17 cellular contexts compared by ENCODE assay signal in genomic region chr9:85510830-85511504, GRCh38.
"Had no signal": no experiment of that assay in that cellular context is flagged by ENCODE, and none has a peak within 500 bp of the region (broad histone marks: within the 10 kb centered on the region; RNA-seq: fewer than 3 reads in every experiment).

No MANE protein-coding gene starts in this region.

- H3K27ac ChIP-seq: prostate gland, right lobe of liver had no signal

- H3K27ac Mint-ChIP-seq: activated CD4-positive, alpha-beta memory T cell treated with anti-CD3 and anti-CD28 coated beads, Interleukin-2, amount 10 ng/mL, durations not matched to agents 7 days and 5 days; activated CD4-positive, alpha-beta T cell treated with anti-CD3 and anti-CD28 coated beads for 36 hours; activated naive CD4-positive, alpha-beta T cell treated with anti-CD3 and anti-CD28 coated beads, Interleukin-2, amount 50 U/mL, for 72 hours; nephron progenitor cell; type B pancreatic cell had no signal

- H3K4me1 Mint-ChIP-seq: activated CD4-positive, alpha-beta memory T cell treated with anti-CD3 and anti-CD28 coated beads, Interleukin-2, amount 10 ng/mL, durations not matched to agents 7 days and 5 days; activated CD4-positive, alpha-beta T cell treated with anti-CD3 and anti-CD28 coated beads for 36 hours had no signal

- H3K9me3 Mint-ChIP-seq: activated CD4-positive, alpha-beta memory T cell treated with anti-CD3 and anti-CD28 coated beads, Interleukin-2, amount 10 ng/mL, durations not matched to agents 7 days and 5 days; activated naive CD4-positive, alpha-beta T cell treated with anti-CD3 and anti-CD28 coated beads, Interleukin-2, amount 50 U/mL, for 72 hours; activated T-cell treated with anti-CD3 and anti-CD28 coated beads, Interleukin-2, amount 50 U/mL, for 4 hours; nephron progenitor cell had no signal

- H3K36me3 ChIP-seq: prostate gland, right lobe of liver had no signal

- H3K4me3 Mint-ChIP-seq: activated CD4-positive, alpha-beta memory T cell treated with anti-CD3 and anti-CD28 coated beads, Interleukin-2, amount 10 ng/mL, durations not matched to agents 7 days and 5 days; activated CD4-positive, alpha-beta T cell treated with anti-CD3 and anti-CD28 coated beads for 36 hours; activated T-cell treated with anti-CD3 and anti-CD28 coated beads, Interleukin-2, amount 50 U/mL, for 4 hours; nephron progenitor cell; type B pancreatic cell had no signal

- ATAC-seq: activated CD4-positive, alpha-beta T cell treated with anti-CD3 and anti-CD28 coated beads for 36 hours; activated naive CD4-positive, alpha-beta T cell treated with anti-CD3 and anti-CD28 coated beads, Interleukin-2, amount 50 U/mL, for 72 hours; activated T-cell treated with anti-CD3 and anti-CD28 coated beads, Interleukin-2, amount 50 U/mL, for 4 hours; right lobe of liver; stimulated activated naive CD8-positive, alpha-beta T cell treated with anti-CD3 and anti-CD28 coated beads, Interleukin-15, Interleukin-2, amounts not matched to agents 100 U/mL and 50 U/mL, for 24 hours had no signal

- H3K4me1 ChIP-seq: prostate gland, right lobe of liver had no signal

- DNase-seq: activated CD4-positive, alpha-beta memory T cell treated with anti-CD3 and anti-CD28 coated beads, Interleukin-2, amount 10 ng/mL, durations not matched to agents 7 days and 5 days; activated CD4-positive, alpha-beta T cell treated with anti-CD3 and anti-CD28 coated beads for 36 hours; activated effector memory CD4-positive, alpha-beta T cell treated with anti-CD3 and anti-CD28 coated beads, Interleukin-2, amount 50 U/mL, for 16 hours; activated T-cell treated with anti-CD3 and anti-CD28 coated beads, Interleukin-2, amount 50 U/mL, for 4 hours; amniotic stem cell; cortex of kidney; effector CD4-positive, alpha-beta T cell; nephron progenitor cell; occipital lobe; right lobe of liver; stimulated activated naive CD8-positive, alpha-beta T cell treated with anti-CD3 and anti-CD28 coated beads, Interleukin-15, Interleukin-2, amounts not matched to agents 100 U/mL and 50 U/mL, for 24 hours; T-helper 2 cell had no signal

- H3K4me3 ChIP-seq: prostate gland, right lobe of liver had no signal

- FAIRE-seq: endothelial cell of umbilical vein, frontal cortex had no signal

- H3K9me3 ChIP-seq: prostate gland, right lobe of liver had no signal

- H3K36me3 Mint-ChIP-seq: activated naive CD4-positive, alpha-beta T cell treated with anti-CD3 and anti-CD28 coated beads, Interleukin-2, amount 50 U/mL, for 72 hours; type B pancreatic cell had no signal

- H3K27me3 ChIP-seq: right lobe of liver had no signal
